ENCODE assay signal across 19 cellular contexts in the genomic region with DNA sequence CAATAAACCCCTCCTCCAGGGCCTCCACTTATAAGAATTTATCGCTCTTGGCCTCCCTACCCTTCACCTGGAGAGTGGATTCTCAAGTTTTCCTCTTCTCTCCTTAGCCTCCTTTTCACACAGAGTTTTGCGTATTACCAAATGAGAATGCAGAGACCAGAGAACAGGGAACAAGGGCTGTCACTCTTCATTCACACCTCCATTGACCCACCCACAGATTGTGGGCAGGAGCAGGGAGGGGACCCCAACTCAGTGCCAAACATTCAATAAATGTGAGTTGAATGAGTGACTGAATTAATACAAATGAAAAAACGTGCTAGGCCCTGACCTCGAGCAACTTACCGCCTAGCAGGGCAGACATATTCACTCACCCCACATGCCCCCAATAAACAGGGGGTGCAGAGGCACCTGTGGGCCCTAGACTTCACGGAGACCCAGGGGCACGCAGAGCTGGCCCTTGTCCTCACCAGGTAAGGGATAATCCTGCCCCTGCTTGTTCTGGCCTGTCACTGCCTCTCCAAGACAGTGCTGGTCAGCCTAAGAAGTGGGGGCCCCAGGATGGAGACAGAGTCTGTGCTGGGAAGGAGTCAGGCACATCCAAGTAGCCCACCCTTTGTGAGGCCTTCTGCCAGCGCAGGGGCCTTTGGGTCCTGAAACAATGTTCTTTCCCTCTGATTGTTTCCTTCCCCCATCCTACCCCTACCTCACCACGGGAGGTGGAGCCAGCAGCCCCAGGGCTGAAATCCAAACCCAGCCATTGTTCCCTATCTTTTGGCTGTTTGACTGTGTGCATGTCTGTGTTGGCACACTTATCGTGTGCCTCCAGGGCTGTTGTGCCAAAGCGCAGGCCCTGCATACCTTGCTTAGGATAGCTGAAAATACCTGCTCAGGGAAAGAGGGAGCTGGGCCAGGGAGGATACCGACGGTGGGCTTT. TPM values are rescaled to one million over a fixed set of nuclear protein-coding genes. Genes with fewer than 3 reads are reported as not detected.
DNase-seq lines count a peak whose midpoint lies in the region; ATAC-seq, FAIRE-seq and TF ChIP-seq lines count a peak whose summit lies in the region.
"Had no signal": no experiment of that assay in that cellular context is flagged by ENCODE, and none has a peak within 500 bp of the region (broad histone marks: within the 10 kb centered on the region; RNA-seq: fewer than 3 reads in every experiment).

No MANE protein-coding gene starts in this region.

- no peak overlapping the region for H3K4me3 ChIP-seq in HepG2 (replicated peaks in 1 of 3; ENCODE audit: insufficient read depth in 1 of 3, low read depth in 2 of 3, low read length in 3 of 3)
- H3K4me3 ChIP-seq in right lobe of liver = no peak overlapping the region
- H3K4me3 ChIP-seq: pancreas, SJSA1 had no signal

- WGBS in HepG2 (ENCODE audit: low lambda C conversion rate) = 44% methylated on average over 10 of the region's 13 CpGs
- WGBS in right lobe of liver (ENCODE audit: insufficient coverage, low coverage, low lambda C conversion rate, missing lambda C conversion rate) = 66% methylated on average over 10 of the region's 13 CpGs

- no peaks in the 10 kb centered on the region for H3K4me1 Mint-ChIP-seq in activated naive CD8-positive, alpha-beta T cell treated with anti-CD3 and anti-CD28 coated beads for 36 hours
- H3K4me1 Mint-ChIP-seq: activated naive CD4-positive, alpha-beta T cell treated with anti-CD3 and anti-CD28 coated beads, Interleukin-2, amount 50 U/mL, for 24 hours; CD14-positive monocyte had no signal

- DNase-seq in HepG2 (ENCODE audit: low spot score) (no peak), right lobe of liver (no peak), foreskin keratinocyte (no peak), kidney tubule cell (ENCODE audit: low spot score) (no peak)
- no peak for DNase-seq in activated naive CD8-positive, alpha-beta T cell treated with anti-CD3 and anti-CD28 coated beads for 36 hours
- DNase-seq: activated CD4-positive, alpha-beta T cell treated with anti-CD3 and anti-CD28 coated beads for 48 hours; activated T-cell treated with anti-CD3 and anti-CD28 coated beads, Interleukin-2, amount 50 U/mL, for 1 hour; HFFc6; kidney glomerular epithelial cell; NCI-H1048; NCI-H446 treated with DMSO at 0.1 percent for 48 hours; pancreas; stimulated activated naive CD8-positive, alpha-beta T cell treated with anti-CD3 and anti-CD28 coated beads, Interleukin-15, Interleukin-2, amounts not matched to agents 100 U/mL and 50 U/mL, for 24 hours had no signal

- H3K9me3 Mint-ChIP-seq in activated naive CD8-positive, alpha-beta T cell treated with anti-CD3 and anti-CD28 coated beads for 36 hours = no peaks in the 10 kb centered on the region
- H3K9me3 Mint-ChIP-seq: activated naive CD4-positive, alpha-beta T cell treated with anti-CD3 and anti-CD28 coated beads, Interleukin-2, amount 50 U/mL, for 24 hours; HFFc6; IgD-negative memory B cell had no signal

- H3K79me2 ChIP-seq in HepG2 (ENCODE audit: insufficient read depth, low read length) = no peaks in the 10 kb centered on the region

- no peak overlapping the region for H2AFZ ChIP-seq in HepG2 (ENCODE audit: low read length)

- in situ Hi-C loops in HepG2 (cut with HindIII; ENCODE audit: extremely low pct_ligation_motif_present, low pct_unique_long_range_greater_than_20kb) = no loop called here

- peak; percentile 26 for ATAC-seq in HepG2
- ATAC-seq in right lobe of liver = no peak
- ATAC-seq in foreskin keratinocyte = peak; percentile 37
- ATAC-seq in HG02623 (IDR thresholded peaks at IDR 0.05; ENCODE audit: unreplicated experiment) = no peak
- ATAC-seq: stimulated activated naive CD8-positive, alpha-beta T cell treated with anti-CD3 and anti-CD28 coated beads, Interleukin-15, Interleukin-2, amounts not matched to agents 100 U/mL and 50 U/mL, for 24 hours had no signal

- intact Hi-C loops in HepG2 (cut with micrococcal nuclease; ENCODE audit: unreplicated experiment) = no loop called here
- intact Hi-C loops in right lobe of liver (cut with DNase I) = no loop called here

- peaks cover 0 to 17% of the 10 kb centered on the region in 2 experiments; a peak in 2 of 5 replicates for H3K27me3 ChIP-seq in HepG2 (ENCODE audit: control insufficient read depth in 1 of 2, insufficient read depth in 2 of 2, low read length in 2 of 2)
- H3K27me3 ChIP-seq in right lobe of liver = no peaks in the 10 kb centered on the region
- no peaks in the 10 kb centered on the region for H3K27me3 ChIP-seq in foreskin keratinocyte
- H3K27me3 ChIP-seq: pancreas, SJSA1 had no signal

- TF ChIP-seq POLR2A in HepG2 (IDR thresholded peaks at IDR 0.05; ENCODE audit: insufficient read depth in 1 of 2, low read depth in 2 of 2, low read length in 2 of 2) = no peak
- no peak for TF ChIP-seq POLR2A in right lobe of liver (IDR thresholded peaks at IDR 0.05)

- no peak overlapping the region for H3K9ac ChIP-seq in HepG2 (ENCODE audit: insufficient read depth, low read depth, low read length)

- H3K27ac ChIP-seq in HepG2 (ENCODE audit: extremely low read length, insufficient read depth, low read length) (no peak overlapping the region), right lobe of liver (no peak overlapping the region), foreskin keratinocyte (no peak overlapping the region)
- H3K27ac ChIP-seq: pancreas, SJSA1 had no signal

- POLR2A ChIA-PET in HepG2 (lab: Yijun Ruan, JAX) = interaction anchor here (0.6 kb wide), 1 partner anchor 12 kb away, joined by 3 read pairs; no protein-coding TSS in a partner anchor

- H3K4me1 ChIP-seq in HepG2 (ENCODE audit: insufficient read depth, low read length) = no peaks in the 10 kb centered on the region; the same call in 1 of the 2 replicates
- H3K4me1 ChIP-seq in right lobe of liver = no peaks in the 10 kb centered on the region
- peaks cover 3% of the 10 kb centered on the region for H3K4me1 ChIP-seq in foreskin keratinocyte
- H3K4me1 ChIP-seq: pancreas, SJSA1 had no signal

- H3K27me3 Mint-ChIP-seq in activated naive CD8-positive, alpha-beta T cell treated with anti-CD3 and anti-CD28 coated beads for 36 hours = peaks cover 27% of the 10 kb centered on the region

- H3K36me3 ChIP-seq in HepG2 (replicated peaks in 1 of 2; ENCODE audit: control insufficient read depth in 1 of 2, insufficient read depth in 2 of 2, low read length in 2 of 2) = no peaks in the 10 kb centered on the region
- no peaks in the 10 kb centered on the region for H3K36me3 ChIP-seq in right lobe of liver
- H3K36me3 ChIP-seq: pancreas, SJSA1 had no signal

- H3K27ac Mint-ChIP-seq in activated naive CD8-positive, alpha-beta T cell treated with anti-CD3 and anti-CD28 coated beads for 36 hours = no peak overlapping the region
- H3K27ac Mint-ChIP-seq: activated naive CD4-positive, alpha-beta T cell treated with anti-CD3 and anti-CD28 coated beads, Interleukin-2, amount 50 U/mL, for 24 hours; HFFc6; IgD-negative memory B cell had no signal

- no peak for TF ChIP-seq RAD21 in HepG2 (CRISPR knock-in tag; IDR thresholded peaks at IDR 0.05)

- H3K4me3 Mint-ChIP-seq in activated naive CD8-positive, alpha-beta T cell treated with anti-CD3 and anti-CD28 coated beads for 36 hours = no peak overlapping the region
- H3K4me3 Mint-ChIP-seq: activated naive CD4-positive, alpha-beta T cell treated with anti-CD3 and anti-CD28 coated beads, Interleukin-2, amount 50 U/mL, for 24 hours; HFFc6; IgD-negative memory B cell had no signal

- H3K36me3 Mint-ChIP-seq in activated naive CD8-positive, alpha-beta T cell treated with anti-CD3 and anti-CD28 coated beads for 36 hours = no peaks in the 10 kb centered on the region
- H3K36me3 Mint-ChIP-seq: activated naive CD4-positive, alpha-beta T cell treated with anti-CD3 and anti-CD28 coated beads, Interleukin-2, amount 50 U/mL, for 24 hours; CD14-positive monocyte; IgD-negative memory B cell had no signal

- H4K20me1 ChIP-seq in HepG2 (ENCODE audit: insufficient read depth, low read length) = no peaks in the 10 kb centered on the region

- TF ChIP-seq CTCF in HepG2 (CRISPR knock-in tag; IDR thresholded peaks at IDR 0.05) = no peak
- no peak for TF ChIP-seq CTCF in right lobe of liver (IDR thresholded peaks at IDR 0.05)
- no peak for TF ChIP-seq CTCF in foreskin keratinocyte (conservative IDR thresholded peaks at IDR 0.05)

- no peaks in the 10 kb centered on the region for H3K9me3 ChIP-seq in HepG2 (ENCODE audit: low read length)
- H3K9me3 ChIP-seq in right lobe of liver = no peaks in the 10 kb centered on the region
- H3K9me3 ChIP-seq: pancreas, SJSA1 had no signal

- TF ChIP-seq EP300 in HepG2 (IDR thresholded peaks at IDR 0.05; ENCODE audit: low read depth in 2 of 2, low read length in 2 of 2) (no peak), HepG2 (CRISPR knock-in tag; IDR thresholded peaks at IDR 0.05; ENCODE audit: borderline replicate concordance) (no peak)

- H3K4me2 ChIP-seq in HepG2 (ENCODE audit: low read depth, low read length) = no peak overlapping the region

- CTCF ChIA-PET in HepG2 (lab: Yijun Ruan, JAX; ENCODE audit: low intra/inter-chr PET ratio, low total read pairs) = interaction anchor here (0.5 to 1.1 kb wide), 2 partner anchors 12 to 27 kb away, joined by 3 read pairs; no protein-coding TSS in a partner anchor

- no peak for FAIRE-seq in HepG2 (lab: Jason Lieb, UNC)
- FAIRE-seq: GM19239, pancreas had no signal

- BruUV-seq in HepG2 (replicated peaks; lab: Mats Ljungman, UMichigan) = no TSS peak

RNA-seq across cellular contexts. Expression of a gene that starts 8.4 kb away (rescaled TPM):
- total RNA-seq in HepG2 (2016; rRNA removed; fragmentation: Illumina TruSeq; extraction: Trizol) (10.2 and 15.7 TPM in 2 replicates), right lobe of liver (10 to 100 TPM in 5 of 6 experiments, 1 to 10 TPM in 1; 9.2 to 16.0 (median 12.9) TPM), foreskin keratinocyte (28.6 and 29.7 TPM in 2 replicates)
- 6.4 and 7.2 TPM in 2 replicates for total RNA-seq in HepG2 (2016; cell fraction: cytosol; rRNA removed; fragmentation: Illumina TruSeq; extraction: Trizol; ENCODE audit: low read depth)
- total RNA-seq in HepG2 (2016; cell fraction: insoluble cytoplasmic fraction; rRNA removed; fragmentation: Illumina TruSeq; extraction: Trizol) = 12.5 and 16.8 TPM in 2 replicates
- total RNA-seq in HepG2 (2016; cell fraction: membrane; rRNA removed; fragmentation: Illumina TruSeq; extraction: Trizol) = 7.9 and 8.5 TPM in 2 replicates
- 22.6 and 23.5 TPM in 2 replicates for total RNA-seq in HepG2 (2016; cell fraction: nucleus; rRNA removed; fragmentation: Illumina TruSeq; extraction: Trizol)
- polyA plus RNA-seq in HepG2 (2011; rRNA removed) (41.6 and 48.3 TPM in 2 replicates), foreskin keratinocyte (28.6 and 28.8 TPM in 2 replicates)
- polyA plus RNA-seq in HepG2 (2011; cell fraction: cytosol; rRNA removed) = 19.2 and 22.0 TPM in 2 replicates
- polyA plus RNA-seq in HepG2 (2011; cell fraction: nucleus; rRNA removed) = 220 TPM in 2 replicates
- 27.3 and 28.6 TPM in 2 replicates for polyA plus RNA-seq in HepG2 (2012)
- 2.1 and 2.3 TPM in 2 replicates for polyA plus RNA-seq in HepG2 (2016; cell fraction: cytosol; fragmentation: Illumina TruSeq; extraction: Trizol; ENCODE audit: low read depth)
- polyA plus RNA-seq in HepG2 (2016; cell fraction: insoluble cytoplasmic fraction; fragmentation: Illumina TruSeq; extraction: Trizol; ENCODE audit: low read depth) = 13.6 and 18.5 TPM in 2 replicates
- 6.4 and 6.8 TPM in 2 replicates for polyA plus RNA-seq in HepG2 (2016; cell fraction: membrane; fragmentation: Illumina TruSeq; extraction: Trizol; ENCODE audit: low read depth)
- 89.6 and 90.5 TPM in 2 replicates for polyA plus RNA-seq in HepG2 (2016; cell fraction: nucleus; fragmentation: Illumina TruSeq; extraction: Trizol; ENCODE audit: insufficient read depth, low read depth)
- polyA minus RNA-seq in HepG2 (2011; rRNA and poly(A)+ RNA removed; ENCODE audit: low replicate concordance) = 17.3 and 27.1 TPM in 2 replicates
- 9.3 and 9.7 TPM in 2 replicates for polyA minus RNA-seq in HepG2 (2011; cell fraction: cytosol; rRNA and poly(A)+ RNA removed)
- 38.8 and 46.0 TPM in 2 replicates for polyA minus RNA-seq in HepG2 (2011; cell fraction: nucleus; rRNA and poly(A)+ RNA removed)
- total RNA-seq in activated naive CD8-positive, alpha-beta T cell treated with anti-CD3 and anti-CD28 coated beads for 36 hours = 10 to 100 TPM; 36.5 to 37.2 TPM

RNA-seq across cellular contexts. Expression of a gene that starts 13.7 kb away (rescaled TPM):
- total RNA-seq in HepG2 (2016; rRNA removed; fragmentation: Illumina TruSeq; extraction: Trizol) (0.74 and 1.2 TPM in 2 replicates), right lobe of liver (under 1 TPM in 1 of 6 experiments, not detected in 5; 0.13 TPM), foreskin keratinocyte (22.9 and 28.4 TPM in 2 replicates)
- total RNA-seq in HepG2 (2016; cell fraction: cytosol; rRNA removed; fragmentation: Illumina TruSeq; extraction: Trizol; ENCODE audit: low read depth) = 0.62 and 0.81 TPM in 2 replicates
- total RNA-seq in HepG2 (2016; cell fraction: insoluble cytoplasmic fraction; rRNA removed; fragmentation: Illumina TruSeq; extraction: Trizol) = 1.1 and 1.4 TPM in 2 replicates
- 0.71 and 1.7 TPM in 2 replicates for total RNA-seq in HepG2 (2016; cell fraction: membrane; rRNA removed; fragmentation: Illumina TruSeq; extraction: Trizol)
- 0.81 TPM in 2 replicates for total RNA-seq in HepG2 (2016; cell fraction: nucleus; rRNA removed; fragmentation: Illumina TruSeq; extraction: Trizol)
- polyA plus RNA-seq in HepG2 (2011; rRNA removed) (3.8 and 5.9 TPM in 2 replicates), foreskin keratinocyte (26.7 and 33.5 TPM in 2 replicates)
- polyA plus RNA-seq in HepG2 (2011; cell fraction: cytosol; rRNA removed) = 5.4 and 6.3 TPM in 2 replicates
- polyA plus RNA-seq in HepG2 (2011; cell fraction: nucleus; rRNA removed) = 5.7 and 8.0 TPM in 2 replicates
- 3.9 and 4.0 TPM in 2 replicates for polyA plus RNA-seq in HepG2 (2012)
- 1.2 TPM in 2 replicates for polyA plus RNA-seq in HepG2 (2016; cell fraction: cytosol; fragmentation: Illumina TruSeq; extraction: Trizol; ENCODE audit: low read depth)
- polyA plus RNA-seq in HepG2 (2016; cell fraction: insoluble cytoplasmic fraction; fragmentation: Illumina TruSeq; extraction: Trizol; ENCODE audit: low read depth) = 0.61 and 0.65 TPM in 2 replicates
- 1.1 and 2.0 TPM in 2 replicates for polyA plus RNA-seq in HepG2 (2016; cell fraction: membrane; fragmentation: Illumina TruSeq; extraction: Trizol; ENCODE audit: low read depth)
- polyA plus RNA-seq in HepG2 (2016; cell fraction: nucleus; fragmentation: Illumina TruSeq; extraction: Trizol; ENCODE audit: insufficient read depth, low read depth) = 1.5 and 2.0 TPM in 2 replicates
- 2.9 and 10.0 TPM in 2 replicates for polyA minus RNA-seq in HepG2 (2011; rRNA and poly(A)+ RNA removed; ENCODE audit: low replicate concordance)
- polyA minus RNA-seq in HepG2 (2011; cell fraction: cytosol; rRNA and poly(A)+ RNA removed) = 2.9 and 3.3 TPM in 2 replicates
- polyA minus RNA-seq in HepG2 (2011; cell fraction: nucleus; rRNA and poly(A)+ RNA removed) = 1.7 TPM in 2 replicates
- total RNA-seq in activated naive CD8-positive, alpha-beta T cell treated with anti-CD3 and anti-CD28 coated beads for 36 hours = under 1 TPM; 0.78 to 0.93 TPM
- polyA plus RNA-seq: CD14-positive monocyte, IgD-negative memory B cell had no signal

RNA-seq across cellular contexts. Expression of a gene that starts 41.1 kb away (rescaled TPM):
- total RNA-seq in HepG2 (2016; rRNA removed; fragmentation: Illumina TruSeq; extraction: Trizol) (0.11 and 0.17 TPM in 2 replicates), right lobe of liver (under 1 TPM in 5 of 6 experiments, not detected in 1; 0.12 to 0.43 (median 0.26) TPM), foreskin keratinocyte (0.37 and 0.39 TPM in 2 replicates)
- 0.20 TPM in 1 of 2 replicates, not detected in the other for total RNA-seq in HepG2 (2016; cell fraction: cytosol; rRNA removed; fragmentation: Illumina TruSeq; extraction: Trizol; ENCODE audit: low read depth)
- total RNA-seq in HepG2 (2016; cell fraction: insoluble cytoplasmic fraction; rRNA removed; fragmentation: Illumina TruSeq; extraction: Trizol) = 0.16 and 0.22 TPM in 2 replicates
- total RNA-seq in HepG2 (2016; cell fraction: membrane; rRNA removed; fragmentation: Illumina TruSeq; extraction: Trizol) = 0.25 and 0.45 TPM in 2 replicates
- total RNA-seq in HepG2 (2016; cell fraction: nucleus; rRNA removed; fragmentation: Illumina TruSeq; extraction: Trizol) = 0.28 TPM in 1 of 2 replicates, not detected in the other
- polyA plus RNA-seq in HepG2 (2011; rRNA removed) (0.08 and 0.12 TPM in 2 replicates), foreskin keratinocyte (0.64 and 0.66 TPM in 2 replicates)
- 0.05 and 0.11 TPM in 2 replicates for polyA plus RNA-seq in HepG2 (2011; cell fraction: cytosol; rRNA removed)
- 0.28 and 0.39 TPM in 2 replicates for polyA plus RNA-seq in HepG2 (2011; cell fraction: nucleus; rRNA removed)
- polyA plus RNA-seq in HepG2 (2012) = 0.12 and 0.17 TPM in 2 replicates
- polyA plus RNA-seq in HepG2 (2016; cell fraction: cytosol; fragmentation: Illumina TruSeq; extraction: Trizol; ENCODE audit: low read depth) = 0.10 and 0.14 TPM in 2 replicates
- polyA plus RNA-seq in HepG2 (2016; cell fraction: insoluble cytoplasmic fraction; fragmentation: Illumina TruSeq; extraction: Trizol; ENCODE audit: low read depth) = 0.19 and 0.41 TPM in 2 replicates
- 0.17 and 0.19 TPM in 2 replicates for polyA plus RNA-seq in HepG2 (2016; cell fraction: membrane; fragmentation: Illumina TruSeq; extraction: Trizol; ENCODE audit: low read depth)
- not detected in 2 replicates for polyA plus RNA-seq in HepG2 (2016; cell fraction: nucleus; fragmentation: Illumina TruSeq; extraction: Trizol; ENCODE audit: insufficient read depth, low read depth)
- polyA minus RNA-seq in HepG2 (2011; rRNA and poly(A)+ RNA removed; ENCODE audit: low replicate concordance) = 0.06 and 0.09 TPM in 2 replicates
- not detected in 2 replicates for polyA minus RNA-seq in HepG2 (2011; cell fraction: cytosol; rRNA and poly(A)+ RNA removed)
- polyA minus RNA-seq in HepG2 (2011; cell fraction: nucleus; rRNA and poly(A)+ RNA removed) = 0.50 and 0.77 TPM in 2 replicates
- under 1 TPM; 0.10 TPM for total RNA-seq in activated naive CD8-positive, alpha-beta T cell treated with anti-CD3 and anti-CD28 coated beads for 36 hours
- total RNA-seq: SJSA1 had no signal
- polyA plus RNA-seq: CD14-positive monocyte, IgD-negative memory B cell had no signal

RNA-seq across cellular contexts. Expression of a gene that starts 41.7 kb away (rescaled TPM):
- 11.2 and 24.3 TPM in 2 replicates for total RNA-seq in HepG2 (2016; rRNA removed; fragmentation: Illumina TruSeq; extraction: Trizol)
- total RNA-seq in HepG2 (2016; cell fraction: cytosol; rRNA removed; fragmentation: Illumina TruSeq; extraction: Trizol; ENCODE audit: low read depth) = 3.0 and 3.3 TPM in 2 replicates
- total RNA-seq in HepG2 (2016; cell fraction: insoluble cytoplasmic fraction; rRNA removed; fragmentation: Illumina TruSeq; extraction: Trizol) = 8.8 and 26.6 TPM in 2 replicates
- total RNA-seq in HepG2 (2016; cell fraction: membrane; rRNA removed; fragmentation: Illumina TruSeq; extraction: Trizol) = 6.5 and 8.3 TPM in 2 replicates
- total RNA-seq in HepG2 (2016; cell fraction: nucleus; rRNA removed; fragmentation: Illumina TruSeq; extraction: Trizol) = 31.0 and 40.1 TPM in 2 replicates
- 16.0 and 24.1 TPM in 2 replicates for polyA plus RNA-seq in HepG2 (2011; rRNA removed)
- polyA plus RNA-seq in HepG2 (2011; cell fraction: cytosol; rRNA removed) = 11.8 and 12.5 TPM in 2 replicates
- polyA plus RNA-seq in HepG2 (2011; cell fraction: nucleus; rRNA removed) = 91.9 and 94.6 TPM in 2 replicates
- polyA plus RNA-seq in HepG2 (2012) = 11.7 and 19.9 TPM in 2 replicates
- polyA plus RNA-seq in HepG2 (2016; cell fraction: cytosol; fragmentation: Illumina TruSeq; extraction: Trizol; ENCODE audit: low read depth) = 3.1 and 3.3 TPM in 2 replicates
- 5.9 and 7.7 TPM in 2 replicates for polyA plus RNA-seq in HepG2 (2016; cell fraction: insoluble cytoplasmic fraction; fragmentation: Illumina TruSeq; extraction: Trizol; ENCODE audit: low read depth)
- 3.2 and 4.6 TPM in 2 replicates for polyA plus RNA-seq in HepG2 (2016; cell fraction: membrane; fragmentation: Illumina TruSeq; extraction: Trizol; ENCODE audit: low read depth)
- 59.5 and 67.0 TPM in 2 replicates for polyA plus RNA-seq in HepG2 (2016; cell fraction: nucleus; fragmentation: Illumina TruSeq; extraction: Trizol; ENCODE audit: insufficient read depth, low read depth)
- polyA minus RNA-seq in HepG2 (2011; rRNA and poly(A)+ RNA removed; ENCODE audit: low replicate concordance) = 17.7 and 40.9 TPM in 2 replicates
- polyA minus RNA-seq in HepG2 (2011; cell fraction: cytosol; rRNA and poly(A)+ RNA removed) = 14.1 and 14.5 TPM in 2 replicates
- polyA minus RNA-seq in HepG2 (2011; cell fraction: nucleus; rRNA and poly(A)+ RNA removed) = 36.8 and 38.7 TPM in 2 replicates
- 10 to 100 TPM in 1 of 6 experiments, 1 to 10 TPM in 5; 5.8 to 10.7 (median 7.5) TPM for total RNA-seq in right lobe of liver
- 23.6 and 24.0 TPM in 2 replicates for total RNA-seq in foreskin keratinocyte
- polyA plus RNA-seq in foreskin keratinocyte = 20.8 and 21.2 TPM in 2 replicates
- 10 to 100 TPM; 22.9 to 24.3 TPM for total RNA-seq in activated naive CD8-positive, alpha-beta T cell treated with anti-CD3 and anti-CD28 coated beads for 36 hours

RNA-seq across cellular contexts. Expression of a gene that starts 47.7 kb away (rescaled TPM):
- total RNA-seq in HepG2 (2016; rRNA removed; fragmentation: Illumina TruSeq; extraction: Trizol) = 51.2 and 107 TPM in 2 replicates
- total RNA-seq in HepG2 (2016; cell fraction: cytosol; rRNA removed; fragmentation: Illumina TruSeq; extraction: Trizol; ENCODE audit: low read depth) = 19.3 and 20.8 TPM in 2 replicates
- 52.6 and 108 TPM in 2 replicates for total RNA-seq in HepG2 (2016; cell fraction: insoluble cytoplasmic fraction; rRNA removed; fragmentation: Illumina TruSeq; extraction: Trizol)
- total RNA-seq in HepG2 (2016; cell fraction: membrane; rRNA removed; fragmentation: Illumina TruSeq; extraction: Trizol) = 31.6 and 33.9 TPM in 2 replicates
- total RNA-seq in HepG2 (2016; cell fraction: nucleus; rRNA removed; fragmentation: Illumina TruSeq; extraction: Trizol) = 73.3 and 83.7 TPM in 2 replicates
- 206 and 248 TPM in 2 replicates for polyA plus RNA-seq in HepG2 (2011; rRNA removed)
- polyA plus RNA-seq in HepG2 (2011; cell fraction: cytosol; rRNA removed) = 157 and 165 TPM in 2 replicates
- 258 and 264 TPM in 2 replicates for polyA plus RNA-seq in HepG2 (2011; cell fraction: nucleus; rRNA removed)
- 74.4 and 84.6 TPM in 2 replicates for polyA plus RNA-seq in HepG2 (2012)
- polyA plus RNA-seq in HepG2 (2016; cell fraction: cytosol; fragmentation: Illumina TruSeq; extraction: Trizol; ENCODE audit: low read depth) = 20.5 and 25.2 TPM in 2 replicates
- 66.6 and 70.3 TPM in 2 replicates for polyA plus RNA-seq in HepG2 (2016; cell fraction: insoluble cytoplasmic fraction; fragmentation: Illumina TruSeq; extraction: Trizol; ENCODE audit: low read depth)
- polyA plus RNA-seq in HepG2 (2016; cell fraction: membrane; fragmentation: Illumina TruSeq; extraction: Trizol; ENCODE audit: low read depth) = 36.5 and 37.7 TPM in 2 replicates
- polyA plus RNA-seq in HepG2 (2016; cell fraction: nucleus; fragmentation: Illumina TruSeq; extraction: Trizol; ENCODE audit: insufficient read depth, low read depth) = 171 and 181 TPM in 2 replicates
- 223 and 558 TPM in 2 replicates for polyA minus RNA-seq in HepG2 (2011; rRNA and poly(A)+ RNA removed; ENCODE audit: low replicate concordance)
- polyA minus RNA-seq in HepG2 (2011; cell fraction: cytosol; rRNA and poly(A)+ RNA removed) = 65.6 and 67.3 TPM in 2 replicates
- polyA minus RNA-seq in HepG2 (2011; cell fraction: nucleus; rRNA and poly(A)+ RNA removed) = 65.1 and 74.2 TPM in 2 replicates
- 10 to 100 TPM; 58.9 to 70.0 (median 62.7) TPM for total RNA-seq in right lobe of liver
- 69.2 and 83.9 TPM in 2 replicates for total RNA-seq in foreskin keratinocyte
- 110 and 125 TPM in 2 replicates for polyA plus RNA-seq in foreskin keratinocyte
- 10 to 100 TPM; 38.1 to 38.2 TPM for total RNA-seq in activated naive CD8-positive, alpha-beta T cell treated with anti-CD3 and anti-CD28 coated beads for 36 hours

Comparison
In these comparisons a context has a peak if more than half of its experiments do, and no peak if none do; other contexts are left out.
1. ATAC-seq: peak in HepG2 (single experiment) and foreskin keratinocyte (single experiment); none in right lobe of liver (0 of 4) and HG02623 (single experiment).